In the genomic region with DNA sequence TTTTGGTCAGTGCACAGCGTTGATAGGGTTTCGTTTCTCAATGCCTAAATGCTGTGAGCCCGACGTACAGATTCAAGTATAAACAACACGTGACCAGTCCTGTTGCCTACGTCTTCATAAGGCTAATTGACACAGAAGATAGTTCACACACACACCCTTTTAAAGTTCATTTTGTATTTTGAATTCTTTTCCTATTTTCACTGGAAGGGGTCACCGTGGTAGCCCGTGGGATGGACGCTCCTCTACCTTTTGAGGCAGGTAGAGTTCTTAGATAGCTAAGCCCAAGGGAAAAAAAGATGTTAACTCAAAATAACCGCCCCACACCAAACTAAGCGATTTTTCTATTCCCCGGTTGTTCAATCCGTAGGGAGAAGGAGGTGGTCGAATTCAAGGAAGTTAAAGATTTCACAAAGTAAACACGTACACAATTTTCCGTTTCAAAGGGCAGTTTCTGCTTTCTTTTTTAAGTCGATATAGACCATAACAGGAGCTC, we compare ENCODE assay signal across 1 cellular context.
TF ChIP-seq lines count a peak whose summit lies in the region.

No MANE protein-coding gene starts in this region.

TF ChIP-seq in K562, 482 proteins besides CTCF, POLR2A, EP300 and RAD21 (continued from another document):
- TF ChIP-seq CREB1 (IDR thresholded peaks at IDR 0.05) = no peak; the same call in 1 of the 2 replicates
- peak; percentile 49 for TF ChIP-seq CREB1 (CRISPR knock-in tag; IDR thresholded peaks at IDR 0.05)
- peak; percentile 94 for TF ChIP-seq TOE1 (IDR thresholded peaks at IDR 0.05; ENCODE audit: borderline replicate concordance)
- TF ChIP-seq TOE1 (CRISPR knock-in tag; IDR thresholded peaks at IDR 0.05; ENCODE audit: borderline replicate concordance, low read depth) = no peak
- 0 out of 2 replicates have a peak, but pooled peaks have one; percentile 25 for TF ChIP-seq SMARCE1 (IDR thresholded peaks at IDR 0.05)
- TF ChIP-seq SOX6 (IDR thresholded peaks at IDR 0.05) = 0 out of 2 replicates have a peak, but pooled peaks have one; percentile 8
- peak; percentile 40; the same call in 1 of the 2 replicates for TF ChIP-seq POLR2H (tag; IDR thresholded peaks at IDR 0.05; ENCODE audit: low read depth)
- peak; percentile 71; the same call in 1 of the 2 replicates for TF ChIP-seq FOXJ2 (tag; IDR thresholded peaks at IDR 0.05)
- TF ChIP-seq ARNT (IDR thresholded peaks at IDR 0.05) = 0 out of 4 replicates have a peak, but pooled peaks have one; percentile 12 to 34
- TF ChIP-seq, protein P1, sequence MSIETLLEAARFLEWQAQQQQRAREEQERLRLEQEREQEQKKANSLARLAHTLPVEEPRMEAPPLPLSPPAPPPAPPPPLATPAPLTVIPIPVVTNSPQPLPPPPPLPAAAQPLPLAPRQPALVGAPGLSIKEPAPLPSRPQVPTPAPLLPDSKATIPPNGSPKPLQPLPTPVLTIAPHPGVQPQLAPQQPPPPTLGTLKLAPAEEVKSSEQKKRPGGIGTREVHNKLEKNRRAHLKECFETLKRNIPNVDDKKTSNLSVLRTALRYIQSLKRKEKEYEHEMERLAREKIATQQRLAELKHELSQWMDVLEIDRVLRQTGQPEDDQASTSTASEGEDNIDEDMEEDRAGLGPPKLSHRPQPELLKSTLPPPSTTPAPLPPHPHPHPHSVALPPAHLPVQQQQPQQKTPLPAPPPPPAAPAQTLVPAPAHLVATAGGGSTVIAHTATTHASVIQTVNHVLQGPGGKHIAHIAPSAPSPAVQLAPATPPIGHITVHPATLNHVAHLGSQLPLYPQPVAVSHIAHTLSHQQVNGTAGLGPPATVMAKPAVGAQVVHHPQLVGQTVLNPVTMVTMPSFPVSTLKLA (conservative IDR thresholded peaks at IDR 0.05) = peak; percentile 56 to 76
- TF ChIP-seq, protein P2, sequence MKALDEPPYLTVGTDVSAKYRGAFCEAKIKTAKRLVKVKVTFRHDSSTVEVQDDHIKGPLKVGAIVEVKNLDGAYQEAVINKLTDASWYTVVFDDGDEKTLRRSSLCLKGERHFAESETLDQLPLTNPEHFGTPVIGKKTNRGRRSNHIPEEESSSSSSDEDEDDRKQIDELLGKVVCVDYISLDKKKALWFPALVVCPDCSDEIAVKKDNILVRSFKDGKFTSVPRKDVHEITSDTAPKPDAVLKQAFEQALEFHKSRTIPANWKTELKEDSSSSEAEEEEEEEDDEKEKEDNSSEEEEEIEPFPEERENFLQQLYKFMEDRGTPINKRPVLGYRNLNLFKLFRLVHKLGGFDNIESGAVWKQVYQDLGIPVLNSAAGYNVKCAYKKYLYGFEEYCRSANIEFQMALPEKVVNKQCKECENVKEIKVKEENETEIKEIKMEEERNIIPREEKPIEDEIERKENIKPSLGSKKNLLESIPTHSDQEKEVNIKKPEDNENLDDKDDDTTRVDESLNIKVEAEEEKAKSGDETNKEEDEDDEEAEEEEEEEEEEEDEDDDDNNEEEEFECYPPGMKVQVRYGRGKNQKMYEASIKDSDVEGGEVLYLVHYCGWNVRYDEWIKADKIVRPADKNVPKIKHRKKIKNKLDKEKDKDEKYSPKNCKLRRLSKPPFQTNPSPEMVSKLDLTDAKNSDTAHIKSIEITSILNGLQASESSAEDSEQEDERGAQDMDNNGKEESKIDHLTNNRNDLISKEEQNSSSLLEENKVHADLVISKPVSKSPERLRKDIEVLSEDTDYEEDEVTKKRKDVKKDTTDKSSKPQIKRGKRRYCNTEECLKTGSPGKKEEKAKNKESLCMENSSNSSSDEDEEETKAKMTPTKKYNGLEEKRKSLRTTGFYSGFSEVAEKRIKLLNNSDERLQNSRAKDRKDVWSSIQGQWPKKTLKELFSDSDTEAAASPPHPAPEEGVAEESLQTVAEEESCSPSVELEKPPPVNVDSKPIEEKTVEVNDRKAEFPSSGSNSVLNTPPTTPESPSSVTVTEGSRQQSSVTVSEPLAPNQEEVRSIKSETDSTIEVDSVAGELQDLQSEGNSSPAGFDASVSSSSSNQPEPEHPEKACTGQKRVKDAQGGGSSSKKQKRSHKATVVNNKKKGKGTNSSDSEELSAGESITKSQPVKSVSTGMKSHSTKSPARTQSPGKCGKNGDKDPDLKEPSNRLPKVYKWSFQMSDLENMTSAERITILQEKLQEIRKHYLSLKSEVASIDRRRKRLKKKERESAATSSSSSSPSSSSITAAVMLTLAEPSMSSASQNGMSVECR (CRISPR knock-in tag; IDR thresholded peaks at IDR 0.05) = 0 out of 2 replicates have a peak, but pooled peaks have one; percentile 30
- TF ChIP-seq, protein P3, sequence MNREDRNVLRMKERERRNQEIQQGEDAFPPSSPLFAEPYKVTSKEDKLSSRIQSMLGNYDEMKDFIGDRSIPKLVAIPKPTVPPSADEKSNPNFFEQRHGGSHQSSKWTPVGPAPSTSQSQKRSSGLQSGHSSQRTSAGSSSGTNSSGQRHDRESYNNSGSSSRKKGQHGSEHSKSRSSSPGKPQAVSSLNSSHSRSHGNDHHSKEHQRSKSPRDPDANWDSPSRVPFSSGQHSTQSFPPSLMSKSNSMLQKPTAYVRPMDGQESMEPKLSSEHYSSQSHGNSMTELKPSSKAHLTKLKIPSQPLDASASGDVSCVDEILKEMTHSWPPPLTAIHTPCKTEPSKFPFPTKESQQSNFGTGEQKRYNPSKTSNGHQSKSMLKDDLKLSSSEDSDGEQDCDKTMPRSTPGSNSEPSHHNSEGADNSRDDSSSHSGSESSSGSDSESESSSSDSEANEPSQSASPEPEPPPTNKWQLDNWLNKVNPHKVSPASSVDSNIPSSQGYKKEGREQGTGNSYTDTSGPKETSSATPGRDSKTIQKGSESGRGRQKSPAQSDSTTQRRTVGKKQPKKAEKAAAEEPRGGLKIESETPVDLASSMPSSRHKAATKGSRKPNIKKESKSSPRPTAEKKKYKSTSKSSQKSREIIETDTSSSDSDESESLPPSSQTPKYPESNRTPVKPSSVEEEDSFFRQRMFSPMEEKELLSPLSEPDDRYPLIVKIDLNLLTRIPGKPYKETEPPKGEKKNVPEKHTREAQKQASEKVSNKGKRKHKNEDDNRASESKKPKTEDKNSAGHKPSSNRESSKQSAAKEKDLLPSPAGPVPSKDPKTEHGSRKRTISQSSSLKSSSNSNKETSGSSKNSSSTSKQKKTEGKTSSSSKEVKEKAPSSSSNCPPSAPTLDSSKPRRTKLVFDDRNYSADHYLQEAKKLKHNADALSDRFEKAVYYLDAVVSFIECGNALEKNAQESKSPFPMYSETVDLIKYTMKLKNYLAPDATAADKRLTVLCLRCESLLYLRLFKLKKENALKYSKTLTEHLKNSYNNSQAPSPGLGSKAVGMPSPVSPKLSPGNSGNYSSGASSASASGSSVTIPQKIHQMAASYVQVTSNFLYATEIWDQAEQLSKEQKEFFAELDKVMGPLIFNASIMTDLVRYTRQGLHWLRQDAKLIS (CRISPR knock-in tag; IDR thresholded peaks at IDR 0.05) = peak; percentile 77; the same call in 1 of the 2 replicates
- TF ChIP-seq SAP30 (IDR thresholded peaks at IDR 0.05; ENCODE audit: borderline replicate concordance, insufficient read depth, low read depth, low read length, poor library complexity, severe bottlenecking) = peak; percentile 5
- TF ChIP-seq ATF1 (CRISPR knock-in tag; IDR thresholded peaks at IDR 0.05) = no peak
- TF ChIP-seq ATF1 (tag; IDR thresholded peaks at IDR 0.05) = peak; percentile 64
- TF ChIP-seq XRCC3 (IDR thresholded peaks at IDR 0.05) = no peak
- TF ChIP-seq CREB3L1 (IDR thresholded peaks at IDR 0.05; ENCODE audit: borderline replicate concordance, low read depth) = no peak
- TF ChIP-seq NR3C1 (CRISPR knock-in tag; IDR thresholded peaks at IDR 0.05) = no peak
